ENCODE assay signal across 11 cellular contexts in the genomic region with DNA sequence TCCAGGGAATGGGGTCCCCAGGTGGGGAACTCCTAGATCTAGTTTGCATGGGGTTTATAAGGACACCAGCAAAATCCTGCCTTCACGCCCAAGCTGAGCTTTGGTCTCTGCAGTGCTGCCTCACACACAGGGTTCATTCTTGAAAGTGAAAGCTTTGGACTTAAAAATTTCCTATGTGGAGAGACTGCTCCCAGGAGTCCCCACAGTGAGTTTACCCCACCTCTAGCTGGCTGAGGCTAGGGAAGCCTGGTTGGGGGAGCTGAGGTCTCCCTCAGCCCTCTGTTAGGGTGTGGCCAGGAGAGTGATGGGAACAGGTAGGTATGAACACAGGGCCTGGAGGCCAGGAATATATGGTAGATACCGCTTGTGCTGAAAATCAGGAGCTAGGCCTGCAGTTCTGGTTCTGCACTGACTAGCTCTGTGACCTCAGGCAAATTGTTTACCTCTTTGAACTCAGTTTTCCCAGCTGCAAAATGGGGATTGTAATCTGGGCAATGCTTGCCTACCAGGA. TPM values are rescaled to one million over a fixed set of nuclear protein-coding genes. Genes with fewer than 3 reads are reported as not detected.
DNase-seq lines count a peak whose midpoint lies in the region; ATAC-seq and TF ChIP-seq lines count a peak whose summit lies in the region.
"Had no signal": no experiment of that assay in that cellular context is flagged by ENCODE, and none has a peak within 500 bp of the region (broad histone marks: within the 10 kb centered on the region; RNA-seq: fewer than 3 reads in every experiment).

No MANE protein-coding gene starts in this region.

- no peaks in the 10 kb centered on the region for H3K36me3 Mint-ChIP-seq in mesothelial cell of epicardium
- no peaks in the 10 kb centered on the region for H3K36me3 Mint-ChIP-seq in activated T-cell treated with anti-CD3 and anti-CD28 coated beads, Interleukin-2, amount 50 U/mL, for 24 hours (ENCODE audit: low read depth)
- H3K36me3 Mint-ChIP-seq: CD4-positive, CD25-positive, alpha-beta regulatory T cell had no signal

- no peaks in the 10 kb centered on the region for H3K9me3 Mint-ChIP-seq in mesothelial cell of epicardium
- no peaks in the 10 kb centered on the region for H3K9me3 Mint-ChIP-seq in activated T-cell treated with anti-CD3 and anti-CD28 coated beads, Interleukin-2, amount 50 U/mL, for 24 hours
- H3K9me3 Mint-ChIP-seq: CD4-positive, CD25-positive, alpha-beta regulatory T cell had no signal

- H3K4me3 Mint-ChIP-seq in mesothelial cell of epicardium, result no peak overlapping the region
- H3K4me3 Mint-ChIP-seq in activated T-cell treated with anti-CD3 and anti-CD28 coated beads, Interleukin-2, amount 50 U/mL, for 24 hours, result no peak overlapping the region

- DNase-seq in NCI-H69 (lab: John Stamatoyannopoulos, UW), result peak; percentile 63
- peak; percentile 21 for DNase-seq in epithelial cell of esophagus (ENCODE audit: low read depth)
- no peak for DNase-seq in mesothelial cell of epicardium (ENCODE audit: low spot score in 2 of 2, unreplicated experiment in 2 of 2)
- DNase-seq in activated T-cell treated with anti-CD3 and anti-CD28 coated beads, Interleukin-2, amount 50 U/mL, for 24 hours, result no peak
- DNase-seq: activated CD4-positive, alpha-beta T cell treated with anti-CD3 and anti-CD28 coated beads for 48 hours; CD4-positive, CD25-positive, alpha-beta regulatory T cell; SHP77 treated with DMSO at 0.1 percent for 48 hours had no signal

- peaks cover 22% of the 10 kb centered on the region for H3K4me1 Mint-ChIP-seq in mesothelial cell of epicardium
- H3K4me1 Mint-ChIP-seq in activated T-cell treated with anti-CD3 and anti-CD28 coated beads, Interleukin-2, amount 50 U/mL, for 24 hours (ENCODE audit: low read depth), result peaks cover 9% of the 10 kb centered on the region

- ATAC-seq in HG03521 (IDR thresholded peaks at IDR 0.05; ENCODE audit: unreplicated experiment) (no peak), HG03378 (IDR thresholded peaks at IDR 0.05; ENCODE audit: unreplicated experiment) (no peak), HG03159 (IDR thresholded peaks at IDR 0.05; ENCODE audit: unreplicated experiment) (no peak)

- H3K27me3 Mint-ChIP-seq in mesothelial cell of epicardium (ENCODE audit: low read depth), result no peaks in the 10 kb centered on the region
- H3K27me3 Mint-ChIP-seq in activated T-cell treated with anti-CD3 and anti-CD28 coated beads, Interleukin-2, amount 50 U/mL, for 24 hours, result no peaks in the 10 kb centered on the region

- peak overlapping the region; percentile 31 for H3K27ac Mint-ChIP-seq in mesothelial cell of epicardium
- no peak overlapping the region for H3K27ac Mint-ChIP-seq in activated T-cell treated with anti-CD3 and anti-CD28 coated beads, Interleukin-2, amount 50 U/mL, for 24 hours

- no peak for TF ChIP-seq CTCF in C4-2B (conservative IDR thresholded peaks at IDR 0.05)
- no peak for TF ChIP-seq CTCF in epithelial cell of esophagus (IDR thresholded peaks at IDR 0.05; ENCODE audit: insufficient read depth, low read depth, low read length, missing control alignments)
- TF ChIP-seq CTCF in mesothelial cell of epicardium (IDR thresholded peaks at IDR 0.05; ENCODE audit: unreplicated experiment), result no peak

- no peak overlapping the region for H3K4me3 ChIP-seq in epithelial cell of esophagus (ENCODE audit: low read length)

- peak overlapping the region; percentile 84 for H3K27ac ChIP-seq in C4-2B

RNA-seq across cellular contexts. Expression of a gene that starts 41.5 kb away (rescaled TPM):
- 245 to 249 TPM (median 245 TPM) in 3 replicates for total RNA-seq in mesothelial cell of epicardium

Comparison
In these comparisons a context has a peak if more than half of its experiments do, and no peak if none do; other contexts are left out.
1. DNase-seq: peak in NCI-H69 (single experiment) and epithelial cell of esophagus (single experiment); none in mesothelial cell of epicardium (0 of 2) and activated T-cell treated with anti-CD3 and anti-CD28 coated beads, Interleukin-2, amount 50 U/mL, for 24 hours (single experiment).